8 cellular contexts compared by ENCODE assay signal in the genomic region with DNA sequence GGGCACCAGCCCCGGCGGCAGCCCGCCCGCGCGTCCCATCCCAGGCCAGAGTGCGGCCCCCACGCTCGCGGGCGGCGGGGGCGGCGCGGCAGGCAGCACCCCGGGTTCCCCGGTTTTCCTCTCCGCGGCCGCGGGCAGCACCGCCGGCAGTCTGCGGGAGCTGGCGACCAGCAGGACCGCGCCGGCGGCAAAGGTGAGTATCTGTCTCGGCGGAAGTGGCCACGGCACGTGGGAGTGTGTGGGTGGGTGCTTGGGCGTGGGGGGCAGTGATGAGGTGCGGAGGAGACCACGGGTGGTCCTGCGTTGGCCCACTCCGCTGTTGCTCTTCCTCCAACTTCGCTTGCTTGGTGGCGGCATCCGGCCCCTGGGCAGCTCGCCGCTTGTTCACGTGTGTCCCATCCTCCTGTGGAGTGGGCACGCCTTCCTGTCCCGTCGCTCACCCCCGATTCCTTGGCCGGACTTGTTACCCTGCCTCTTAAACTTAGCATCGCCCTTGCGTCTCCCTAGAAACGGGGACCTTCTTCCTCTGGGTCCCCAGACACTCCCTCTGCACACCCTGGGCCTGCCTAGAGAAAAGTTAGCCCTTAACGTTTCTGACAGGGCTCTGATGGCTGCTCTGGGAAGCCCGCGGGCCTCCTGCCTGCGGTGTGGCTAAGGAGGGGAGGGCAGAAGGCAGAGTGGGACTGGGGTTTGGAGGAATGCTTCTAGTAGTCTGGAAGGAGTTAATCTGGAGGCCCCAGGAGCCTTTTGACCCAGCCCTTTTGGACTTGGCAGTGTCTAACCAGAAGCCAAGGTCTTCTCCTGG. TPM values are rescaled to one million over a fixed set of nuclear protein-coding genes. Genes with fewer than 3 reads are reported as not detected.
DNase-seq lines count a peak whose midpoint lies in the region; ATAC-seq lines count a peak whose summit lies in the region.

No MANE protein-coding gene starts in this region.

- H3K4me1 Mint-ChIP-seq in T-helper 17 cell: peaks cover 10% of the 10 kb centered on the region

- H2BK120ac ChIP-seq in trophoblast cell (ENCODE audit: insufficient read depth, low read length, poor library complexity): no peak overlapping the region

- H3K79me2 ChIP-seq in trophoblast cell (ENCODE audit: control insufficient read depth, insufficient read depth, low read length, poor library complexity): no peaks in the 10 kb centered on the region

- WGBS in trophoblast cell (ENCODE audit: extremely low coverage, insufficient coverage, insufficient read length): no CpG with 5 or more reads among the region's 56 CpGs

- H3K27me3 ChIP-seq in trophoblast cell (ENCODE audit: insufficient read depth, low read length): peaks cover 26% of the 10 kb centered on the region

- H3K4me3 Mint-ChIP-seq in T-helper 17 cell: peak overlapping the region; percentile 91

- no peak overlapping the region for H3K14ac ChIP-seq in trophoblast cell (ENCODE audit: low read length)

- no peak overlapping the region for H2AK5ac ChIP-seq in trophoblast cell (ENCODE audit: low read length)

- H2AFZ ChIP-seq in trophoblast cell (ENCODE audit: insufficient read depth, low read length, poor library complexity): peak overlapping the region; percentile 19

- no peak overlapping the region for H3K27ac Mint-ChIP-seq in T-helper 17 cell

- no peak overlapping the region for H4K12ac ChIP-seq in trophoblast cell (ENCODE audit: low read depth, low read length)

- H3K79me1 ChIP-seq in trophoblast cell (ENCODE audit: low read length): no peaks in the 10 kb centered on the region

- H2BK12ac ChIP-seq in trophoblast cell (ENCODE audit: low read length): no peak overlapping the region

- H3K36me3 ChIP-seq in trophoblast cell (ENCODE audit: control insufficient read depth in 1 of 2, insufficient read depth in 2 of 2, low read length in 2 of 2): no peaks in the 10 kb centered on the region

- ATAC-seq in T-helper 17 cell: no peak
- ATAC-seq in GM18498 (IDR thresholded peaks at IDR 0.05; ENCODE audit: unreplicated experiment): no peak
- ATAC-seq in HG02870 (IDR thresholded peaks at IDR 0.05; ENCODE audit: unreplicated experiment): no peak

- H3K18ac ChIP-seq in trophoblast cell (ENCODE audit: low read length): no peak overlapping the region

- H3K9ac ChIP-seq in trophoblast cell (ENCODE audit: low read length): no peak overlapping the region

- H3K4ac ChIP-seq in trophoblast cell (ENCODE audit: low read depth, low read length): no peak overlapping the region

- H3K27me3 Mint-ChIP-seq in T-helper 17 cell: peaks cover 72% of the 10 kb centered on the region

- H3K4me2 ChIP-seq in trophoblast cell (ENCODE audit: low read length): peak overlapping the region; percentile 95

- H3K9me3 ChIP-seq in T-helper 17 cell (ENCODE audit: control insufficient read depth, low read length, poor library complexity, severe bottlenecking): no peaks in the 10 kb centered on the region
- peaks cover 6% of the 10 kb centered on the region for H3K9me3 ChIP-seq in trophoblast cell (ENCODE audit: insufficient read depth, low read depth, low read length)

- H3K36me3 Mint-ChIP-seq in T-helper 17 cell (ENCODE audit: low read depth): peaks cover 5% of the 10 kb centered on the region

- peaks cover 10 to 15% of the 10 kb centered on the region in 2 experiments for H3K4me1 ChIP-seq in trophoblast cell (ENCODE audit: control insufficient read depth in 1 of 2, insufficient read depth in 2 of 2, low read length in 2 of 2)

- H2BK5ac ChIP-seq in trophoblast cell (ENCODE audit: low read depth, low read length, poor library complexity): no peak overlapping the region

- peak; percentile 75 for DNase-seq in DMS53 (lab: John Stamatoyannopoulos, UW)
- no peak for DNase-seq in T-helper 17 cell
- DNase-seq in fibroblast of peridontal ligament (ENCODE audit: extremely low read depth): peak; percentile 35
- no peak for DNase-seq in trophoblast cell
- DNase-seq in A172 (ENCODE audit: low spot score): no peak
- DNase-seq in MV-4-11 (lab: John Stamatoyannopoulos, UW): no peak

- H3K27ac ChIP-seq in trophoblast cell (ENCODE audit: low read depth, low read length): no peak overlapping the region

- peak overlapping the region; percentile 47 for H3K4me3 ChIP-seq in trophoblast cell (ENCODE audit: low read depth, low read length)

- H4K91ac ChIP-seq in trophoblast cell (ENCODE audit: low read depth, low read length): no peak overlapping the region

- no peak overlapping the region for H3K23ac ChIP-seq in trophoblast cell (ENCODE audit: low read length)

- H4K8ac ChIP-seq in trophoblast cell (ENCODE audit: low read depth, low read length): no peak overlapping the region

RNA-seq across cellular contexts. Expression of gene SH3RF3, which starts 1.1 kb away (rescaled TPM):
- under 1 TPM; 0.16 to 0.27 TPM for total RNA-seq in T-helper 17 cell
- polyA plus RNA-seq in trophoblast cell (2013): 1.2 and 1.3 TPM in 2 replicates
- 2.1 and 3.6 TPM in 2 replicates for total RNA-seq in A172 (2014; rRNA removed; shearing (Covaris generic))

Comparison
In these comparisons a context has a peak if more than half of its experiments do, and no peak if none do; other contexts are left out.
1. DNase-seq: peak in DMS53 (single experiment) and fibroblast of peridontal ligament (single experiment); none in T-helper 17 cell (0 of 3), trophoblast cell (0 of 2), A172 (single experiment) and MV-4-11 (single experiment).